Comparison of ENCODE assay signal across 12 cellular contexts in genomic region chr7:151735186-151735853, GRCh38.
DNase-seq lines count a peak whose midpoint lies in the region; ATAC-seq and TF ChIP-seq lines count a peak whose summit lies in the region.
"Had no signal": no experiment of that assay in that cellular context is flagged by ENCODE, and none has a peak within 500 bp of the region (broad histone marks: within the 10 kb centered on the region; RNA-seq: fewer than 3 reads in every experiment).

No MANE protein-coding gene starts in this region.

- H3K36me3 ChIP-seq in WERI-Rb-1 (no peaks in the 10 kb centered on the region), iPS-20b (ENCODE audit: insufficient read depth, low read depth, low read length) (no peaks in the 10 kb centered on the region)
- H3K36me3 ChIP-seq: HAP-1 had no signal

- peaks cover 5 to 6% of the 10 kb centered on the region in 2 donors for H3K36me3 Mint-ChIP-seq in stimulated activated naive B cell treated with anti-CD40 and anti-IgM and Interleukin-4, amounts not matched to agents 10 μg/mL and 1 μg/mL and 100 μg/mL, for 72 hours

- peak; percentile 50 to 63 for ATAC-seq in stimulated activated naive B cell treated with anti-CD40 and anti-IgM and Interleukin-4, amounts not matched to agents 10 μg/mL and 1 μg/mL and 100 μg/mL, for 72 hours (replicated peaks)
- ATAC-seq in HG02840 (IDR thresholded peaks at IDR 0.05; ENCODE audit: low FRiP score, unreplicated experiment) (no peak), HG02870 (IDR thresholded peaks at IDR 0.05; ENCODE audit: unreplicated experiment) (no peak)
- ATAC-seq: activated T-cell treated with anti-CD3 and anti-CD28 coated beads, Interleukin-2, amount 50 U/mL, for 72 hours had no signal

- peaks cover 10% of the 10 kb centered on the region; the same call in 1 of the 2 replicates for H3K4me1 ChIP-seq in iPS-20b (ENCODE audit: insufficient read depth, low read length)

- H3K4me3 ChIP-seq in WERI-Rb-1 (ENCODE audit: low read depth, low read length), result peak overlapping the region; percentile 28
- no peak overlapping the region; the same call in 1 of the 2 replicates for H3K4me3 ChIP-seq in iPS-20b (ENCODE audit: low read length)
- H3K4me3 ChIP-seq: HAP-1 had no signal

- H3K27ac ChIP-seq in WERI-Rb-1 (peak overlapping the region; percentile 41), iPS-20b (ENCODE audit: low read length) (no peak overlapping the region)

- no peak for TF ChIP-seq CTCF in WERI-Rb-1 (IDR thresholded peaks at IDR 0.05; ENCODE audit: low read depth, low read length)

- peaks cover 0 to 1% of the 10 kb centered on the region in 2 donors for H3K9me3 Mint-ChIP-seq in stimulated activated naive B cell treated with anti-CD40 and anti-IgM and Interleukin-4, amounts not matched to agents 10 μg/mL and 1 μg/mL and 100 μg/mL, for 72 hours
- H3K9me3 Mint-ChIP-seq: activated T-cell treated with anti-CD3 and anti-CD28 coated beads, Interleukin-2, amount 50 U/mL, for 72 hours had no signal

- H3K27me3 ChIP-seq in WERI-Rb-1 (ENCODE audit: insufficient read depth, low read depth, severe bottlenecking) (no peaks in the 10 kb centered on the region), iPS-20b (ENCODE audit: insufficient read depth, low read length) (no peaks in the 10 kb centered on the region)

- no peak overlapping the region for H3K27ac Mint-ChIP-seq in stimulated activated naive B cell treated with anti-CD40 and anti-IgM and Interleukin-4, amounts not matched to agents 10 μg/mL and 1 μg/mL and 100 μg/mL, for 72 hours
- H3K27ac Mint-ChIP-seq: activated T-cell treated with anti-CD3 and anti-CD28 coated beads, Interleukin-2, amount 50 U/mL, for 72 hours had no signal

- peaks cover 12 to 18% of the 10 kb centered on the region in 2 donors for H3K4me1 Mint-ChIP-seq in stimulated activated naive B cell treated with anti-CD40 and anti-IgM and Interleukin-4, amounts not matched to agents 10 μg/mL and 1 μg/mL and 100 μg/mL, for 72 hours

- DNase-seq in NCI-H146 treated with DMSO at 0.1 percent for 48 hours (lab: John Stamatoyannopoulos, UW; ENCODE audit: unreplicated experiment) (peak; percentile 7), NCI-H146 (lab: John Stamatoyannopoulos, UW) (no peak), WERI-Rb-1 (no peak), midbrain (lab: John Stamatoyannopoulos, UW) (no peak)
- DNase-seq in stimulated activated naive B cell treated with anti-CD40 and anti-IgM and Interleukin-4, amounts not matched to agents 10 μg/mL and 1 μg/mL and 100 μg/mL, for 72 hours, result no peak
- DNase-seq: activated T-cell treated with anti-CD3 and anti-CD28 coated beads, Interleukin-2, amount 50 U/mL, for 72 hours; cerebellar nuclear complex; PC-3 had no signal

- H3K27me3 Mint-ChIP-seq in stimulated activated naive B cell treated with anti-CD40 and anti-IgM and Interleukin-4, amounts not matched to agents 10 μg/mL and 1 μg/mL and 100 μg/mL, for 72 hours, result no peaks in the 10 kb centered on the region

- no peak overlapping the region for H3K4me3 Mint-ChIP-seq in stimulated activated naive B cell treated with anti-CD40 and anti-IgM and Interleukin-4, amounts not matched to agents 10 μg/mL and 1 μg/mL and 100 μg/mL, for 72 hours
- H3K4me3 Mint-ChIP-seq: activated T-cell treated with anti-CD3 and anti-CD28 coated beads, Interleukin-2, amount 50 U/mL, for 72 hours had no signal

- 0 out of 2 replicates have a peak overlapping the region, but pooled peaks have one; percentile 34 for H3K9ac ChIP-seq in iPS-20b (ENCODE audit: low read depth, low read length)

- no peaks in the 10 kb centered on the region for H3K9me3 ChIP-seq in WERI-Rb-1 (ENCODE audit: severe bottlenecking)
- H3K9me3 ChIP-seq in iPS-20b (ENCODE audit: insufficient read depth, low read depth, low read length), result peaks cover 6% of the 10 kb centered on the region; the same call in 1 of the 2 replicates
- H3K9me3 ChIP-seq: HAP-1 had no signal

Comparison
In these comparisons a context has a peak if more than half of its experiments do, and no peak if none do; other contexts are left out.
1. ATAC-seq: peak in stimulated activated naive B cell treated with anti-CD40 and anti-IgM and Interleukin-4, amounts not matched to agents 10 μg/mL and 1 μg/mL and 100 μg/mL, for 72 hours (2 of 2); none in HG02840 (single experiment) and HG02870 (single experiment).